Comparison of ENCODE assay signal across 27 cellular contexts in genomic region chr1:205483372-205483771, GRCh38. TPM values are rescaled to one million over a fixed set of nuclear protein-coding genes. Genes with fewer than 3 reads are reported as not detected.
"Had no signal": no experiment of that assay in that cellular context is flagged by ENCODE, and none has a peak within 500 bp of the region (broad histone marks: within the 10 kb centered on the region; RNA-seq: fewer than 3 reads in every experiment).

No MANE protein-coding gene starts in this region.

- H3K9me3 Mint-ChIP-seq: activated B cell treated with CpG ODN at 0.5 μM for 24 hours; activated CD4-positive, alpha-beta T cell treated with anti-CD3 and anti-CD28 coated beads, Interleukin-2, amount 10 ng/mL, durations not matched to agents 24 days and 14 days; activated T-cell treated with anti-CD3 and anti-CD28 coated beads, Interleukin-2, amount 50 U/mL, for 24 hours; activated T-helper 1 cell treated with anti-CD3 and anti-CD28 coated beads, Interleukin-12 subunit alpha, Interleukin-12 subunit beta, Interleukin-2, Interleukin-4 antibody, amounts not matched to agents 30 ng/mL and 10 ng/mL and 1 ng/mL, durations not matched to agents 14 hours and 24 hours and 36 hours had no signal

- H3K36me3 Mint-ChIP-seq: activated CD8-positive, alpha-beta memory T cell treated with anti-CD3 and anti-CD28 coated beads, Interleukin-2, amount 10 ng/mL, durations not matched to agents 7 days and 5 days; activated naive CD8-positive, alpha-beta T cell; brain had no signal

- FAIRE-seq: astrocyte, TTC549 had no signal

- DNase-seq: activated B cell treated with CpG ODN at 0.5 μM for 24 hours; activated CD4-positive, alpha-beta T cell treated with anti-CD3 and anti-CD28 coated beads for 1 hour; activated CD4-positive, alpha-beta T cell treated with anti-CD3 and anti-CD28 coated beads, Interleukin-2, amount 10 ng/mL, durations not matched to agents 24 days and 14 days; activated CD4-positive, alpha-beta T cell treated with anti-CD3 and anti-CD28 coated beads, Interleukin-2, amount 50 U/mL, for 48 hours; activated CD8-positive, alpha-beta memory T cell treated with anti-CD3 and anti-CD28 coated beads, Interleukin-2, amount 10 ng/mL, durations not matched to agents 7 days and 5 days; activated effector memory CD4-positive, alpha-beta T cell treated with Interleukin-2 at 50 U/mL for 16 hours; activated naive CD4-positive, alpha-beta T cell; activated T-cell treated with anti-CD3 and anti-CD28 coated beads, Interleukin-2, amount 50 U/mL, for 24 hours; amygdala; Karpas-422; NCI-H1048; NCI-H146; NCI-H187 treated with DMSO at 0.1 percent for 48 hours; NCI-H2081 treated with DMSO at 0.1 percent for 48 hours; NCI-H2227 treated with DMSO at 0.1 percent for 48 hours; NCI-H446 treated with DMSO at 0.1 percent for 48 hours; NCI-H524 treated with DMSO at 0.1 percent for 48 hours; NCI-H748 treated with DMSO at 0.1 percent for 48 hours; SIG-M5; T-helper 2 cell; T1000 had no signal

- ATAC-seq: activated CD8-positive, alpha-beta memory T cell treated with anti-CD3 and anti-CD28 coated beads, Interleukin-2, amount 10 ng/mL, durations not matched to agents 7 days and 5 days had no signal

- H3K4me3 Mint-ChIP-seq: activated B cell treated with CpG ODN at 0.5 μM for 24 hours; activated CD4-positive, alpha-beta T cell treated with anti-CD3 and anti-CD28 coated beads, Interleukin-2, amount 10 ng/mL, durations not matched to agents 24 days and 14 days; activated CD8-positive, alpha-beta memory T cell treated with anti-CD3 and anti-CD28 coated beads, Interleukin-2, amount 10 ng/mL, durations not matched to agents 7 days and 5 days; activated naive CD8-positive, alpha-beta T cell; activated T-cell treated with anti-CD3 and anti-CD28 coated beads, Interleukin-2, amount 50 U/mL, for 24 hours; activated T-helper 1 cell treated with anti-CD3 and anti-CD28 coated beads, Interleukin-12 subunit alpha, Interleukin-12 subunit beta, Interleukin-2, Interleukin-4 antibody, amounts not matched to agents 30 ng/mL and 10 ng/mL and 1 ng/mL, durations not matched to agents 14 hours and 24 hours and 36 hours; brain had no signal

- H3K27ac Mint-ChIP-seq: activated B cell treated with CpG ODN at 0.5 μM for 24 hours; activated CD4-positive, alpha-beta T cell treated with anti-CD3 and anti-CD28 coated beads, Interleukin-2, amount 10 ng/mL, durations not matched to agents 24 days and 14 days; activated CD8-positive, alpha-beta memory T cell treated with anti-CD3 and anti-CD28 coated beads, Interleukin-2, amount 10 ng/mL, durations not matched to agents 7 days and 5 days; activated naive CD8-positive, alpha-beta T cell; activated T-cell treated with anti-CD3 and anti-CD28 coated beads, Interleukin-2, amount 50 U/mL, for 24 hours; activated T-helper 1 cell treated with anti-CD3 and anti-CD28 coated beads, Interleukin-12 subunit alpha, Interleukin-12 subunit beta, Interleukin-2, Interleukin-4 antibody, amounts not matched to agents 30 ng/mL and 10 ng/mL and 1 ng/mL, durations not matched to agents 14 hours and 24 hours and 36 hours had no signal

RNA-seq across cellular contexts. Expression of gene BLACAT1, which starts 27.5 kb away (rescaled TPM):
- total RNA-seq: RPMI7951 had no signal
